In the genomic region with DNA sequence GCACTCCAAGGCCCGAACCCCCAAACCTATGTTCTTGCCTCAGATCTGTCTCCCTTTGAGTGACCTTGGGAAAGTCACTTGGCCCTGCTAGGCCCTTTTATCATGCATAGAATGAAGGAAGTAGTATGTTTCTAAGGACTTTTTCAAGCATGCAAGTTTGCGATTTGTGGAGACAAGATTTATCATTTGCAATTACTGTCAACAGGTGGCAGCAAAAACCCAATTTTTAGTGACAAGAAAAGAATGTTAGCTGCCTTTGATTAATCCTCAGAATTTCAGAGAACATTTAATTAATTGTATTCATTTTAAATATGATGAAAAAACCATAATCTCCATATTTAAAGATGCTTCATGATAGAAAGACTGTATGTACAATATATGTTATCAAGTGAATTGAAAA, we compare ENCODE assay signal across 8 cellular contexts. TPM values are rescaled to one million over a fixed set of nuclear protein-coding genes. Genes with fewer than 3 reads are reported as not detected.
DNase-seq lines count a peak whose midpoint lies in the region; ATAC-seq and TF ChIP-seq lines count a peak whose summit lies in the region.

No MANE protein-coding gene starts in this region.

- no peak overlapping the region for H3K27ac ChIP-seq in body of pancreas
- H3K27ac ChIP-seq in right lobe of liver: no peak overlapping the region

- 21 to 33% methylated on average over 2 of the region's 2 CpGs for WGBS in body of pancreas, 2 donors
- WGBS in right lobe of liver (ENCODE audit: insufficient coverage, low coverage, low lambda C conversion rate, missing lambda C conversion rate): 3% methylated on average over 2 of the region's 2 CpGs

- H3K4me1 ChIP-seq in body of pancreas: peaks cover 4% of the 10 kb centered on the region
- no peaks in the 10 kb centered on the region for H3K4me1 ChIP-seq in right lobe of liver

- TF ChIP-seq POLR2A in body of pancreas (IDR thresholded peaks at IDR 0.05) (no peak), right lobe of liver (IDR thresholded peaks at IDR 0.05) (no peak)

- H3K4me3 ChIP-seq in body of pancreas (no peak overlapping the region), right lobe of liver (no peak overlapping the region)

- no peaks in the 10 kb centered on the region for H3K27me3 ChIP-seq in body of pancreas
- H3K27me3 ChIP-seq in right lobe of liver: no peaks in the 10 kb centered on the region

- H3K36me3 ChIP-seq in body of pancreas (replicated peaks in 1 of 2; ENCODE audit: insufficient read depth in 1 of 2, low read depth in 2 of 2) (no peaks in the 10 kb centered on the region), right lobe of liver (no peaks in the 10 kb centered on the region)

- ATAC-seq in body of pancreas (no peak), right lobe of liver (peak in 1 of 4 donors; percentile 37), GM21529 (IDR thresholded peaks at IDR 0.05; ENCODE audit: unreplicated experiment) (no peak), HG03457 (IDR thresholded peaks at IDR 0.05; ENCODE audit: unreplicated experiment) (no peak), HG03045 (IDR thresholded peaks at IDR 0.05; ENCODE audit: unreplicated experiment) (no peak)

- H3K9me3 ChIP-seq in body of pancreas: no peaks in the 10 kb centered on the region
- no peaks in the 10 kb centered on the region for H3K9me3 ChIP-seq in right lobe of liver

- peak; percentile 50; the same call in 2 of the 3 replicates for TF ChIP-seq CTCF in GM12872 (IDR thresholded peaks at IDR 0.05; ENCODE audit: insufficient read depth, low read depth, low read length)
- TF ChIP-seq CTCF in body of pancreas (IDR thresholded peaks at IDR 0.05): peak; percentile 19 to 51 (median 45)
- TF ChIP-seq CTCF in right lobe of liver (IDR thresholded peaks at IDR 0.05): peak; percentile 28 to 62 (median 58)

- DNase-seq in AG20443 (ENCODE audit: low spot score) (peak; percentile 34), NCI-H2196 (lab: John Stamatoyannopoulos, UW; ENCODE audit: unreplicated experiment) (peak; percentile 53), body of pancreas (peak in 1 of 4 donors; percentile 6), right lobe of liver (no peak)

- intact Hi-C loops in body of pancreas (cut with DNase I) (no loop called here), right lobe of liver (cut with DNase I) (no loop called here)

RNA-seq across cellular contexts. Expression of a gene that starts 28.3 kb away (rescaled TPM):
- 10 to 100 TPM; 10.1 to 21.8 TPM for total RNA-seq in body of pancreas
- total RNA-seq in right lobe of liver: 10 to 100 TPM; 14.8 to 18.8 (median 16.7) TPM

Comparison
In these comparisons a context has a peak if more than half of its experiments do, and no peak if none do; other contexts are left out.
1. DNase-seq: peak in AG20443 (single experiment) and NCI-H2196 (single experiment); none in right lobe of liver (0 of 3).
2. Peak in every context shown above with its lines, with median percentiles within 50 percentile points of each other: CTCF ChIP-seq.